9 cellular contexts compared by ENCODE assay signal in genomic region chr19:10107817-10108367, GRCh38.
DNase-seq lines count a peak whose midpoint lies in the region; ATAC-seq lines count a peak whose summit lies in the region.
"Had no signal": no experiment of that assay in that cellular context is flagged by ENCODE, and none has a peak within 500 bp of the region (broad histone marks: within the 10 kb centered on the region; RNA-seq: fewer than 3 reads in every experiment).

No MANE protein-coding gene starts in this region.

- no peaks in the 10 kb centered on the region for H3K27me3 Mint-ChIP-seq in activated naive CD4-positive, alpha-beta T cell treated with anti-CD3 and anti-CD28 coated beads, Interleukin-2, amount 50 U/mL, for 24 hours
- H3K27me3 Mint-ChIP-seq in activated naive CD8-positive, alpha-beta T cell, result no peaks in the 10 kb centered on the region
- no peaks in the 10 kb centered on the region for H3K27me3 Mint-ChIP-seq in stimulated activated naive B cell treated with anti-CD40 and anti-IgM and Interleukin-4, amounts not matched to agents 10 μg/mL and 1 μg/mL and 100 μg/mL, for 72 hours

- peak overlapping the region; percentile 51 for H3K27ac Mint-ChIP-seq in activated naive CD4-positive, alpha-beta T cell treated with anti-CD3 and anti-CD28 coated beads, Interleukin-2, amount 50 U/mL, for 24 hours
- H3K27ac Mint-ChIP-seq in activated naive CD8-positive, alpha-beta T cell, result peak overlapping the region; percentile 94
- peak overlapping the region; percentile 99 for H3K27ac Mint-ChIP-seq in stimulated activated naive B cell treated with anti-CD40 and anti-IgM and Interleukin-4, amounts not matched to agents 10 μg/mL and 1 μg/mL and 100 μg/mL, for 72 hours

- no peaks in the 10 kb centered on the region for H3K9me3 Mint-ChIP-seq in activated naive CD4-positive, alpha-beta T cell treated with anti-CD3 and anti-CD28 coated beads, Interleukin-2, amount 50 U/mL, for 24 hours
- H3K9me3 Mint-ChIP-seq in activated naive CD8-positive, alpha-beta T cell (ENCODE audit: low read depth), result no peaks in the 10 kb centered on the region
- peaks cover 0 to 2% of the 10 kb centered on the region in 2 donors for H3K9me3 Mint-ChIP-seq in stimulated activated naive B cell treated with anti-CD40 and anti-IgM and Interleukin-4, amounts not matched to agents 10 μg/mL and 1 μg/mL and 100 μg/mL, for 72 hours

- peak overlapping the region; percentile 79 for H3K4me3 Mint-ChIP-seq in activated naive CD4-positive, alpha-beta T cell treated with anti-CD3 and anti-CD28 coated beads, Interleukin-2, amount 50 U/mL, for 24 hours
- peak overlapping the region; percentile 95 for H3K4me3 Mint-ChIP-seq in activated naive CD8-positive, alpha-beta T cell
- H3K4me3 Mint-ChIP-seq in stimulated activated naive B cell treated with anti-CD40 and anti-IgM and Interleukin-4, amounts not matched to agents 10 μg/mL and 1 μg/mL and 100 μg/mL, for 72 hours, result peak overlapping the region; percentile 85 to 89

- DNase-seq in activated naive CD4-positive, alpha-beta T cell treated with Interleukin-2 at 50 U/mL for 16 hours, result no peak
- no peak for DNase-seq in stimulated activated naive B cell treated with anti-CD40 and anti-IgM and Interleukin-4, amounts not matched to agents 10 μg/mL and 1 μg/mL and 100 μg/mL, for 72 hours
- no peak for DNase-seq in iPS-NIHi7 (ENCODE audit: extremely low spot score)
- no peak for DNase-seq in NCI-H774 (lab: John Stamatoyannopoulos, UW)
- DNase-seq: activated CD4-positive, alpha-beta T cell treated with anti-CD3 and anti-CD28 coated beads for 1 hour; NCI-H748 treated with DMSO at 0.1 percent for 48 hours; ovary had no signal

- peaks cover 12% of the 10 kb centered on the region for H3K36me3 Mint-ChIP-seq in activated naive CD4-positive, alpha-beta T cell treated with anti-CD3 and anti-CD28 coated beads, Interleukin-2, amount 50 U/mL, for 24 hours
- H3K36me3 Mint-ChIP-seq in activated naive CD8-positive, alpha-beta T cell, result peaks cover 9% of the 10 kb centered on the region
- peaks cover 60% of the 10 kb centered on the region in 2 donors for H3K36me3 Mint-ChIP-seq in stimulated activated naive B cell treated with anti-CD40 and anti-IgM and Interleukin-4, amounts not matched to agents 10 μg/mL and 1 μg/mL and 100 μg/mL, for 72 hours

- H3K4me1 Mint-ChIP-seq in activated naive CD4-positive, alpha-beta T cell treated with anti-CD3 and anti-CD28 coated beads, Interleukin-2, amount 50 U/mL, for 24 hours, result peaks cover 58% of the 10 kb centered on the region
- H3K4me1 Mint-ChIP-seq in activated naive CD8-positive, alpha-beta T cell (ENCODE audit: low read depth), result peaks cover 54% of the 10 kb centered on the region
- peaks cover 53 to 79% of the 10 kb centered on the region in 2 donors for H3K4me1 Mint-ChIP-seq in stimulated activated naive B cell treated with anti-CD40 and anti-IgM and Interleukin-4, amounts not matched to agents 10 μg/mL and 1 μg/mL and 100 μg/mL, for 72 hours

- no peak for ATAC-seq in stimulated activated naive B cell treated with anti-CD40 and anti-IgM and Interleukin-4, amounts not matched to agents 10 μg/mL and 1 μg/mL and 100 μg/mL, for 72 hours (replicated peaks)
